In genomic region chr16:4115941-4116327, GRCh38 we compare ENCODE assay signal across 8 cellular contexts. TPM values are rescaled to one million over a fixed set of nuclear protein-coding genes. Genes with fewer than 3 reads are reported as not detected.
DNase-seq lines count a peak whose midpoint lies in the region; ATAC-seq and TF ChIP-seq lines count a peak whose summit lies in the region.

No MANE protein-coding gene starts in this region.

- WGBS in mammary epithelial cell (ENCODE audit: low coverage, missing lambda C conversion rate) = no CpG with 5 or more reads among the region's 74 CpGs

- no peaks in the 10 kb centered on the region for H3K9me2 ChIP-seq in MM.1S (replicated peaks; ENCODE audit: insufficient read depth, low read length)

- H3K4me1 ChIP-seq in mammary epithelial cell (ENCODE audit: insufficient read depth, low read length) (peaks cover 24% of the 10 kb centered on the region), MM.1S (ENCODE audit: low read length) (no peaks in the 10 kb centered on the region)

- H3F3A ChIP-seq in MM.1S (ENCODE audit: insufficient read depth, low read length) = no peaks in the 10 kb centered on the region

- no peaks in the 10 kb centered on the region for H3K27me3 Mint-ChIP-seq in natural killer cell treated with Interleukin-12 subunit alpha and Interleukin-12 subunit beta and Interleukin-15 and Interleukin-18, amount 100 ng/mL, for 72 hours

- ATAC-seq in HG02973 (IDR thresholded peaks at IDR 0.05; ENCODE audit: unreplicated experiment) (peak; percentile 20), GM21576 (IDR thresholded peaks at IDR 0.05; ENCODE audit: unreplicated experiment) (no peak), left colon (no peak)
- ATAC-seq in natural killer cell treated with Interleukin-12 subunit alpha and Interleukin-12 subunit beta and Interleukin-15 and Interleukin-18, amount 100 ng/mL, for 72 hours = peak; percentile 41 to 52

- H4K20me1 ChIP-seq in mammary epithelial cell (ENCODE audit: insufficient read depth, low read length) (no peaks in the 10 kb centered on the region), MM.1S (ENCODE audit: insufficient read depth, low read length) (no peaks in the 10 kb centered on the region)

- H3K4me2 ChIP-seq in mammary epithelial cell (ENCODE audit: insufficient read depth, low read depth, low read length) (peak overlapping the region; percentile 70), MM.1S (ENCODE audit: low read depth, low read length) (no peak overlapping the region)

- no peaks in the 10 kb centered on the region for H3K9me3 Mint-ChIP-seq in natural killer cell treated with Interleukin-12 subunit alpha and Interleukin-12 subunit beta and Interleukin-15 and Interleukin-18, amount 100 ng/mL, for 72 hours

- dilution Hi-C loops in mammary epithelial cell (cut with HindIII; ENCODE audit: low sequenced_read_pairs) = loop anchor here (10.0 kb wide), 1 partner anchor 339 kb away; no protein-coding TSS in a partner anchor

- peaks cover 8% of the 10 kb centered on the region for H3K36me3 Mint-ChIP-seq in natural killer cell treated with Interleukin-12 subunit alpha and Interleukin-12 subunit beta and Interleukin-15 and Interleukin-18, amount 100 ng/mL, for 72 hours

- intact Hi-C loops in mammary epithelial cell (cut with micrococcal nuclease) (loop anchor here (1.0 to 5.0 kb wide), 5 partner anchors 21 to 216 kb away; no protein-coding TSS in a partner anchor), head of caudate nucleus (cut with DNase I) (loop anchor here (5.0 to 10.0 kb wide), 3 partner anchors 61 to 136 kb away; no protein-coding TSS in a partner anchor), left colon (cut with DNase I, micrococcal nuclease) (no loop called here)

- H3K4me3 ChIP-seq in GM12864 (ENCODE audit: low read depth, low read length) (peak overlapping the region; percentile 44; the same call in 1 of the 2 replicates), mammary epithelial cell (replicated peaks in 1 of 3; ENCODE audit: insufficient read depth in 1 of 3, low read depth in 2 of 3, low read length in 3 of 3) (peak overlapping the region; percentile 36 to 59 (median 56)), MM.1S (ENCODE audit: low read length) (no peak overlapping the region)

- no peak overlapping the region for H3K27ac Mint-ChIP-seq in natural killer cell treated with Interleukin-12 subunit alpha and Interleukin-12 subunit beta and Interleukin-15 and Interleukin-18, amount 100 ng/mL, for 72 hours

- H3K4me3 Mint-ChIP-seq in natural killer cell treated with Interleukin-12 subunit alpha and Interleukin-12 subunit beta and Interleukin-15 and Interleukin-18, amount 100 ng/mL, for 72 hours = peak overlapping the region; percentile 82

- H3K36me3 ChIP-seq in mammary epithelial cell (ENCODE audit: insufficient read depth, low read length) (no peaks in the 10 kb centered on the region), MM.1S (replicated peaks; ENCODE audit: insufficient read depth, low read length) (no peaks in the 10 kb centered on the region)

- H3K9me3 ChIP-seq in mammary epithelial cell (replicated peaks; ENCODE audit: insufficient read depth, low read length) (no peaks in the 10 kb centered on the region), MM.1S (replicated peaks; ENCODE audit: insufficient read depth, low read length) (no peaks in the 10 kb centered on the region)

- BruUV-seq in mammary epithelial cell (replicated peaks; lab: Mats Ljungman, UMichigan) = no TSS peak

- no peak overlapping the region for H3K9ac ChIP-seq in mammary epithelial cell (ENCODE audit: insufficient read depth, low read length)
- no peak overlapping the region for H3K9ac ChIP-seq in MM.1S (ENCODE audit: low read length)

- TF ChIP-seq CTCF in GM12864 (IDR thresholded peaks at IDR 0.05; ENCODE audit: low read depth, low read length, missing control alignments) = no peak
- TF ChIP-seq CTCF in mammary epithelial cell (conservative IDR thresholded peaks at IDR 0.05 in 1 of 2, IDR thresholded peaks at IDR 0.05 in 1 of 2; ENCODE audit: extremely low read depth in 1 of 2, insufficient read depth in 1 of 2, low read depth in 1 of 2, low read length in 2 of 2) = no peak
- no peak for TF ChIP-seq CTCF in MM.1S (IDR thresholded peaks at IDR 0.05; ENCODE audit: low read length)

- H3K4me1 Mint-ChIP-seq in natural killer cell treated with Interleukin-12 subunit alpha and Interleukin-12 subunit beta and Interleukin-15 and Interleukin-18, amount 100 ng/mL, for 72 hours (ENCODE audit: low read depth in 2 of 2) = peaks cover 40 to 44% of the 10 kb centered on the region in 2 donors

- CTCF ChIA-PET in mammary epithelial cell (lab: Charles Lee; ENCODE audit: low non-redundant PET) = no interaction called here

- H3K27me3 ChIP-seq in mammary epithelial cell (ENCODE audit: insufficient read depth, low read length) (no peaks in the 10 kb centered on the region), MM.1S (replicated peaks; ENCODE audit: insufficient read depth, low read length) (peaks cover 20% of the 10 kb centered on the region)

- in situ Hi-C loops in mammary epithelial cell (cut with MboI; ENCODE audit: low sequenced_read_pairs in 2 of 2) = loop anchor here in 1 of 2 donors (10.0 kb wide), 1 partner anchor 139 kb away; no protein-coding TSS in a partner anchor

- no peak overlapping the region for H3K27ac ChIP-seq in mammary epithelial cell (ENCODE audit: insufficient read depth, low read depth, low read length)
- H3K27ac ChIP-seq in MM.1S (ENCODE audit: low read length) = no peak overlapping the region

- H2AFZ ChIP-seq in mammary epithelial cell (ENCODE audit: low read depth, low read length) (peak overlapping the region; percentile 77), MM.1S (ENCODE audit: low read length) (no peak overlapping the region)

- H3K79me2 ChIP-seq in mammary epithelial cell (ENCODE audit: insufficient read depth, low read length) (peaks cover 23% of the 10 kb centered on the region), MM.1S (ENCODE audit: low read length) (no peaks in the 10 kb centered on the region)

- DNase-seq in GM12864 (ENCODE audit: low read depth) (no peak), mammary epithelial cell (no peak), head of caudate nucleus (no peak), left colon (no peak), MM.1S (no peak)
- no peak for DNase-seq in natural killer cell treated with Interleukin-12 subunit alpha and Interleukin-12 subunit beta and Interleukin-15 and Interleukin-18, amount 100 ng/mL, for 72 hours (ENCODE audit: low spot score)

RNA-seq across cellular contexts. Expression of gene ADCY9, which starts 0.3 kb away (rescaled TPM):
- total RNA-seq in mammary epithelial cell = 10 to 100 TPM; 18.4 to 27.3 TPM
- polyA plus RNA-seq in mammary epithelial cell = 9.0 TPM
- polyA minus RNA-seq in mammary epithelial cell = 75.6 TPM
- 10 to 100 TPM; 11.1 to 23.6 TPM for total RNA-seq in natural killer cell treated with Interleukin-12 subunit alpha and Interleukin-12 subunit beta and Interleukin-15 and Interleukin-18, amount 100 ng/mL, for 72 hours
- total RNA-seq in left colon = 10 to 100 TPM; 27.2 to 32.7 TPM

Comparison
In these comparisons a context has a peak if more than half of its experiments do, and no peak if none do; other contexts are left out.
1. ATAC-seq: peak in HG02973 (single experiment) and natural killer cell treated with Interleukin-12 subunit alpha and Interleukin-12 subunit beta and Interleukin-15 and Interleukin-18, amount 100 ng/mL, for 72 hours (2 of 2); none in GM21576 (single experiment) and left colon (single experiment).
2. intact Hi-C loops: an anchor here in mammary epithelial cell (1.0 to 5.0 kb wide) and head of caudate nucleus (5.0 to 10.0 kb wide); none called in left colon.